ENCODE assay signal across 8 cellular contexts in the genomic region with DNA sequence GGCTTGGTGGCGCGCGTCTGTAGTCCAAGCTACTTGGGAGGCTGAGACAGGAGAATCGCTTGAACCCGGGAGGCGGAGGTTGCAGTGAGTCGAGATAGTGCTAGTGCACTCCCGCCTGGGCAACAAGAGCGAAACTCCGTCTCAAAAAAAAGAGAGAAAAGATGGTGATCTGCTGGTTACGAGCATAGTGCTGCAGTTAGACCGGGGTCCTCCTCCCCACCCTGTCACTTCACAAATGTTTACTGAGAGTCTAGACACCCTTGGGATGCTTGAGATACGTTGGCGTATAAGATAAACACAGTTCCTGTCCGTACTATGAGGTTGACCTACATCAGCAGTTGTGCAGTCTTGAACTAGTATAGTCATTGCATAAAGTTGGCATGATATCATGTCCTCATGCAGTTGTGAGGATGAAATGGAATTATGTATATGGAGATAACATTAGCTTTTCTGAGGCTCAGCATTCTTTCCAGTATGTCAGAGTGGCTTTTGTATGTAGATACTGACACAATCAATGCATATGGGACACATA. TPM values are rescaled to one million over a fixed set of nuclear protein-coding genes. Genes with fewer than 3 reads are reported as not detected.
DNase-seq lines count a peak whose midpoint lies in the region; ATAC-seq, FAIRE-seq and TF ChIP-seq lines count a peak whose summit lies in the region.

No MANE protein-coding gene starts in this region.

- H3K27me3 ChIP-seq in esophagus (ENCODE audit: control insufficient read depth in 1 of 2, insufficient read depth in 2 of 2, low read length in 2 of 2): no peaks in the 10 kb centered on the region
- no peaks in the 10 kb centered on the region for H3K27me3 ChIP-seq in pancreas

- H3K4me1 ChIP-seq in esophagus (ENCODE audit: control insufficient read depth in 2 of 2, insufficient read depth in 2 of 2, low read length in 1 of 2) (peaks cover 0 to 6% of the 10 kb centered on the region in 2 donors), pancreas (peaks cover 9 to 17% (median 11%) of the 10 kb centered on the region in 3 donors)

- intact Hi-C loops in pancreas (cut with DNase I): no loop called here

- 17% methylated on average over 15 of the region's 15 CpGs for WGBS in esophagus, 2 donors
- 4 to 6% methylated on average over 15 of the region's 15 CpGs for WGBS in pancreas, 2 donors

- peak overlapping the region; percentile 82 for H3K27ac ChIP-seq in RWPE1
- H3K27ac ChIP-seq in esophagus (ENCODE audit: low read depth in 2 of 2, low read length in 1 of 2): peak overlapping the region; percentile 93 to 96
- peak overlapping the region in 3 of 4 donors; percentile 58 to 79 (median 68) for H3K27ac ChIP-seq in pancreas

- TF ChIP-seq CTCF in RWPE1 (conservative IDR thresholded peaks at IDR 0.05; ENCODE audit: low read depth) (no peak), pancreas (IDR thresholded peaks at IDR 0.05) (no peak)

- POLR2A ChIA-PET in RWPE1 (lab: Yijun Ruan, JAX; ENCODE audit: low non-redundant PET): interaction anchor here (1.9 kb wide), 1 partner anchor 126 kb away, joined by 6 read pairs; no protein-coding TSS in a partner anchor

- no peaks in the 10 kb centered on the region for H3K36me3 ChIP-seq in esophagus (ENCODE audit: control insufficient read depth in 2 of 2, insufficient read depth in 2 of 2, low read length in 1 of 2)
- H3K36me3 ChIP-seq in pancreas: peaks cover 0 to 10% (median 0%) of the 10 kb centered on the region in 3 donors

- H3K4me3 ChIP-seq in esophagus (ENCODE audit: low read depth in 1 of 2, low read length in 2 of 2): peak overlapping the region; percentile 94 to 95
- peak overlapping the region; percentile 89 to 98 (median 90) for H3K4me3 ChIP-seq in pancreas

- peak; percentile 23 for DNase-seq in ELR (ENCODE audit: low read depth)
- DNase-seq in RWPE1 (ENCODE audit: low spot score): no peak
- DNase-seq in pancreas: no peak
- DNase-seq in NCI-H2227 treated with DMSO at 0.1 percent for 48 hours (lab: John Stamatoyannopoulos, UW): no peak

- no peaks in the 10 kb centered on the region for H3K9me3 ChIP-seq in esophagus (ENCODE audit: control insufficient read depth in 2 of 2, insufficient read depth in 1 of 2, low read depth in 1 of 2, low read length in 1 of 2)
- no peaks in the 10 kb centered on the region for H3K9me3 ChIP-seq in pancreas

- ATAC-seq in pancreas (no peak), GM21786 (IDR thresholded peaks at IDR 0.05; ENCODE audit: unreplicated experiment) (no peak), HG02571 (IDR thresholded peaks at IDR 0.05; ENCODE audit: unreplicated experiment) (no peak), HG02642 (IDR thresholded peaks at IDR 0.05; ENCODE audit: poor library complexity, unreplicated experiment) (no peak)

- CTCF ChIA-PET in RWPE1 (lab: Yijun Ruan, JAX): interaction anchor here (0.6 to 0.7 kb wide), 2 partner anchors 215 to 296 kb away, joined by 3 to 5 read pairs; no protein-coding TSS in a partner anchor

- FAIRE-seq in pancreas (lab: Jason Lieb, UNC): no peak

RNA-seq across cellular contexts. Expression of a gene that starts 0.8 kb away (rescaled TPM):
- polyA plus RNA-seq in esophagus (10 to 100 TPM in 1 of 2 donors, 1 to 10 TPM in 1; 8.2 to 18.3 TPM), pancreas (10 to 100 TPM; 28.3 to 32.4 TPM)
- 10 to 100 TPM in 5 of 6 donors, 1 to 10 TPM in 1; 8.6 to 25.4 (median 14.9) TPM for total RNA-seq in pancreas

RNA-seq across cellular contexts. Expression of a gene that starts 0.9 kb away (rescaled TPM):
- 1 to 10 TPM; 7.6 to 8.5 TPM for polyA plus RNA-seq in esophagus
- total RNA-seq in pancreas: 1 to 10 TPM; 5.9 to 9.8 (median 7.7) TPM
- 1 to 10 TPM; 3.8 to 7.3 TPM for polyA plus RNA-seq in pancreas
